ENCODE assay signal across 1 cellular context in genomic region chr1:11673089-11673769, GRCh38.
TF ChIP-seq lines count a peak whose summit lies in the region.

No MANE protein-coding gene starts in this region.

TF ChIP-seq in H1, 55 proteins besides CTCF, POLR2A, EP300 and RAD21:
- TF ChIP-seq SP1 (IDR thresholded peaks at IDR 0.05; ENCODE audit: low read depth, low read length) (no peak), POLR2AphosphoS5 (IDR thresholded peaks at IDR 0.05; ENCODE audit: low read depth, low read length) (peak; percentile 48; the same call in 1 of the 2 replicates)
